Comparison of ENCODE assay signal across 13 cellular contexts in the genomic region with DNA sequence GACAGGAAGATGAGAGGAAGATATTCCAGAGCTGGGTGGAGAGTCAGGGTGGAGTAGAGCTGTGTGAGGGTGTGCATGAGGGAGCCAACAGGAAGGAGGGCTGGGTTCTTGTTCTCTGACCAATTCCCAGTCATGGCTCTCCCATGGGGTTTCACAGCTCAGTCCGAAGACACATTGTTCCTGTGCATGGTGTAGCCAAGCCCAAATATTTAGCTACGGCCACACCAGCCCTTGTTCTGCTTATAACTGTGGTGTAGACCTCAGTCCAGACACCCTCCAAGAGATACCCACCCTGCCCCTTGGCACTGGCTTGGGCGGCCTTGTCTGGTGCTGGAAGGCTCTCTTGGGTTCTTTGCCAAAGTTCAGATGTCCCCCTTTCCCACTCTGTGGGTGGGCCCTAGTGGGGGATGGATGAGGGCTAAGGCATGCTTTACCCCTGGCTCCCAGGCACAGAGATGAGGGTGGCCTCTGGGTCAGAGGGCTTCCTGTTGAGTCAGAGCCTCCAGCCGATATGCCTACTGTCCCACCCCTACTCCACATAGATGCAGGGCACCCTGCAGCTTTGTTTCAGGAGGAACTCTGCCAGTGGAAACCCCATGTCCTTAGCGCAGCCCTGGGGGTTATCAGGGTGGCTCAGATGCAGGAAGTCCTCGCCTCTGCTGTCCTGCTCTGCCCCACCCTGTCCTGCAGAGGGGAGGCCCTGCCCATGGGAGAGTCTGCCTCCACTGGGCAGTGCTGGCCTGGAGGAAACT.
A peak's percentile ranks its signal among the peaks of the same experiment; 100 is the strongest.
DNase-seq lines count a peak whose midpoint lies in the region; ATAC-seq and TF ChIP-seq lines count a peak whose summit lies in the region.
"Had no signal": no experiment of that assay in that cellular context is flagged by ENCODE, and none has a peak within 500 bp of the region (broad histone marks: within the 10 kb centered on the region; RNA-seq: fewer than 3 reads in every experiment).

No MANE protein-coding gene starts in this region.

- H3K9ac ChIP-seq in adipocyte (ENCODE audit: low read length), result peak overlapping the region; percentile 51
- no peak overlapping the region for H3K9ac ChIP-seq in skeletal muscle tissue (ENCODE audit: low read depth in 1 of 3, low read length in 3 of 3)
- H3K9ac ChIP-seq: SK-N-SH had no signal

- peak overlapping the region; percentile 7 for H3K4me3 ChIP-seq in adipocyte (ENCODE audit: low read length)
- H3K4me3 ChIP-seq in right atrium auricular region, result peak overlapping the region in 1 of 2 donors; percentile 7
- no peak overlapping the region for H3K4me3 ChIP-seq in skeletal muscle tissue (ENCODE audit: low read length in 3 of 3)

- H3K9me3 ChIP-seq in adipocyte (ENCODE audit: control insufficient read depth, low read length) (no peaks in the 10 kb centered on the region), right atrium auricular region (no peaks in the 10 kb centered on the region), skeletal muscle tissue (ENCODE audit: control insufficient read depth in 3 of 3, low read length in 3 of 3) (no peaks in the 10 kb centered on the region)
- H3K9me3 ChIP-seq: SK-N-SH had no signal

- H3K36me3 ChIP-seq in adipocyte (ENCODE audit: control insufficient read depth, insufficient read depth, low read length, severe bottlenecking) (no peaks in the 10 kb centered on the region), right atrium auricular region (no peaks in the 10 kb centered on the region), skeletal muscle tissue (ENCODE audit: control insufficient read depth in 3 of 3, insufficient read depth in 3 of 3, low read length in 3 of 3) (no peaks in the 10 kb centered on the region)

- TF ChIP-seq CTCF in right atrium auricular region (IDR thresholded peaks at IDR 0.05), result peak in 1 of 2 donors; percentile 29

- H3K4me1 ChIP-seq in adipocyte (ENCODE audit: control insufficient read depth, insufficient read depth, low read length) (peaks cover 24% of the 10 kb centered on the region), right atrium auricular region (peaks cover 0 to 34% of the 10 kb centered on the region in 2 donors), skeletal muscle tissue (ENCODE audit: control insufficient read depth in 3 of 3, insufficient read depth in 3 of 3, low read length in 3 of 3) (peaks cover 12 to 24% (median 14%) of the 10 kb centered on the region in 3 donors)

- peak; percentile 17 for DNase-seq in GM03348 (ENCODE audit: low spot score)
- no peak for DNase-seq in adipocyte (ENCODE audit: low read depth)
- peak; percentile 87 for DNase-seq in right atrium auricular region (ENCODE audit: low spot score)
- no peak for DNase-seq in CD1c-positive myeloid dendritic cell (ENCODE audit: extremely low spot score)
- DNase-seq in stimulated activated naive CD4-positive, alpha-beta T cell (lab: John Stamatoyannopoulos, UW), result no peak
- DNase-seq: activated CD4-positive, alpha-beta memory T cell treated with anti-CD3 and anti-CD28 coated beads for 36 hours; activated naive CD4-positive, alpha-beta T cell; HCEC 1CT; NCI-H526 treated with DMSO at 0.1 percent for 48 hours; SK-N-SH had no signal

- H3K27me3 ChIP-seq in adipocyte (replicated peaks; ENCODE audit: control insufficient read depth, insufficient read depth, low read length) (no peaks in the 10 kb centered on the region), right atrium auricular region (no peaks in the 10 kb centered on the region), skeletal muscle tissue (ENCODE audit: control insufficient read depth in 3 of 3, insufficient read depth in 3 of 3, low read length in 3 of 3) (no peaks in the 10 kb centered on the region)

- H3K27ac ChIP-seq in right atrium auricular region, result peak overlapping the region; percentile 71 to 81
- peak overlapping the region; percentile 57 for H3K27ac ChIP-seq in skeletal muscle tissue (ENCODE audit: low read depth, low read length)

- ATAC-seq in GM18909 (IDR thresholded peaks at IDR 0.05; ENCODE audit: poor library complexity, unreplicated experiment), result no peak
- no peak for ATAC-seq in HG02678 (IDR thresholded peaks at IDR 0.05; ENCODE audit: unreplicated experiment)

Comparison
In these comparisons a context has a peak if more than half of its experiments do, and no peak if none do; other contexts are left out.
1. DNase-seq: peak in GM03348 (single experiment) and right atrium auricular region (single experiment); none in adipocyte (single experiment), CD1c-positive myeloid dendritic cell (single experiment) and stimulated activated naive CD4-positive, alpha-beta T cell (0 of 6).